8 cellular contexts compared by ENCODE assay signal in the genomic region with DNA sequence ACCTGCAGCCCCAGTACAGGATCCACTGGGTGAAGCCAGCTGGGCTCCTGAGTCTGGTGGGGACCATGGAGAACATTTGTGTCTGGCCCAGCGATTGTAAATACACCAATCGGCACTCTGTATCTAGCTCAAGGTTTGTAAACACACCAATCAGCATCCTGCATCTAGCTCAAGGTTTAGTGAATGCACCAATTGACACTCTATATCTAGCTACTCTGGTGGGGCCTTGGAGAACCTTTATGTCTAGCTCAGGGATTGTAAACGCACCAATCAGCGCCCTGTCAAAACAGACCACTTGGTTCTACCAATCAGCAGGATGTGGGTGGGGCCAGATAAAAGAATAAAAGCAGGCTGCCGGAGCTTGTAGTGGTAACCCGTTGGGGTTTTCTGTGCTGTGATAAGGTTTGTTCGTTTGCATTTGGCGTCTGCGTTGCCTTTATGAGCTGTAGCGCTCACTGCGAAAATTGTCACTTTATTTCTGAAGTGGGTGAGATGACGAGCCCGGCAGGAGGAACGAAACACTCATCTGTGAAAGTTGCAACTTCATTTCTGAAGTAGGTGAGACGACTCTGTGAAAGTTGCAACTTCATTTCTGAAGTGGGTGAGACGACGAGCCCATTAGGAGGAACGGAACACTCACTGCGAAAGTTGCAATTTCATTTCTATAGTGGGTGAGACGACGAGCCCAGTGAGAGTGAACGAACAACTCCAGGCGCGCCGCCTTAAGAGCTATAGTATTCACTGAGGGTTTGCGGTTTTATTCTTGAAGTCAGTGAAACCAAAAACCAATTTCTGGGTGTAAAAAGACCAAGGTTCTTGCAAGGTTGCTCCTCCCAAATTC. TPM values are rescaled to one million over a fixed set of nuclear protein-coding genes. Genes with fewer than 3 reads are reported as not detected.
DNase-seq lines count a peak whose midpoint lies in the region; ATAC-seq and TF ChIP-seq lines count a peak whose summit lies in the region.

No MANE protein-coding gene starts in this region.

- no peaks in the 10 kb centered on the region for H3K9me2 ChIP-seq in Loucy (replicated peaks; ENCODE audit: low read depth, low read length)

- H3K36me3 Mint-ChIP-seq in activated T-cell treated with anti-CD3 and anti-CD28 coated beads, Interleukin-2, amount 50 U/mL, for 24 hours (ENCODE audit: low read depth), result peaks cover 42% of the 10 kb centered on the region

- H3K4me3 Mint-ChIP-seq in activated T-cell treated with anti-CD3 and anti-CD28 coated beads, Interleukin-2, amount 50 U/mL, for 24 hours, result peak overlapping the region; percentile 44

- peak overlapping the region; percentile 11 for H3K9ac ChIP-seq in Loucy (ENCODE audit: low read depth, low read length, poor library complexity, severe bottlenecking)

- H3K4me3 ChIP-seq in GM06990 (replicated peaks; ENCODE audit: low read depth, low read length) (no peak overlapping the region), Loucy (ENCODE audit: low read length, poor library complexity, severe bottlenecking) (peak overlapping the region; percentile 50), osteoblast (ENCODE audit: insufficient read depth, low read length) (no peak overlapping the region)

- H3K36me3 ChIP-seq in GM06990 (ENCODE audit: control insufficient read depth, insufficient read depth, low read length) (no peaks in the 10 kb centered on the region), Loucy (ENCODE audit: insufficient read depth, low read length) (no peaks in the 10 kb centered on the region), osteoblast (ENCODE audit: insufficient read depth, low read length) (no peaks in the 10 kb centered on the region)

- H3K27ac ChIP-seq in osteoblast (ENCODE audit: low read depth, low read length), result no peak overlapping the region

- no peak overlapping the region for H2AFZ ChIP-seq in Loucy (ENCODE audit: low read length)
- no peak overlapping the region for H2AFZ ChIP-seq in osteoblast (ENCODE audit: low read length)

- peaks cover 19% of the 10 kb centered on the region for H3K9me3 Mint-ChIP-seq in activated T-cell treated with anti-CD3 and anti-CD28 coated beads, Interleukin-2, amount 50 U/mL, for 24 hours

- no peak for TF ChIP-seq CTCF in GM06990 (IDR thresholded peaks at IDR 0.05; ENCODE audit: insufficient read depth, low read length, poor library complexity, severe bottlenecking)
- TF ChIP-seq CTCF in Loucy (conservative IDR thresholded peaks at IDR 0.05; ENCODE audit: low read length), result no peak
- TF ChIP-seq CTCF in osteoblast (IDR thresholded peaks at IDR 0.05; ENCODE audit: extremely low read depth, low read depth, low read length), result no peak

- H3K27me3 ChIP-seq in GM06990 (replicated peaks; ENCODE audit: control insufficient read depth, insufficient read depth, low read length) (no peaks in the 10 kb centered on the region; the same call in 1 of the 2 replicates), Loucy (ENCODE audit: insufficient read depth, low read length, poor library complexity, severe bottlenecking) (no peaks in the 10 kb centered on the region), osteoblast (ENCODE audit: insufficient read depth, low read length) (no peaks in the 10 kb centered on the region)

- no peaks in the 10 kb centered on the region for H3K9me3 ChIP-seq in Loucy (ENCODE audit: insufficient read depth, low read depth, low read length)
- no peaks in the 10 kb centered on the region for H3K9me3 ChIP-seq in osteoblast (ENCODE audit: low read depth, low read length)

- peak overlapping the region; percentile 47 for H3K4me2 ChIP-seq in Loucy (ENCODE audit: low read depth, low read length, poor library complexity, severe bottlenecking)
- no peak overlapping the region for H3K4me2 ChIP-seq in osteoblast (ENCODE audit: insufficient read depth, low read length)

- H3K27ac Mint-ChIP-seq in activated T-cell treated with anti-CD3 and anti-CD28 coated beads, Interleukin-2, amount 50 U/mL, for 24 hours, result peak overlapping the region; percentile 96

- H3K79me2 ChIP-seq in Loucy (ENCODE audit: insufficient read depth, low read length), result no peaks in the 10 kb centered on the region
- H3K79me2 ChIP-seq in osteoblast (ENCODE audit: insufficient read depth, low read length), result no peaks in the 10 kb centered on the region

- peak; percentile 72 for ATAC-seq in GM21529 (IDR thresholded peaks at IDR 0.05; ENCODE audit: unreplicated experiment)

- H3K4me1 ChIP-seq in Loucy (ENCODE audit: insufficient read depth, low read length, poor library complexity, severe bottlenecking) (peaks cover 40% of the 10 kb centered on the region), osteoblast (ENCODE audit: insufficient read depth, low read length) (no peaks in the 10 kb centered on the region)

- DNase-seq in GM06990 (ENCODE audit: extremely low read depth, insufficient read length), result peak; percentile 88
- peak; percentile 75 for DNase-seq in activated T-cell treated with anti-CD3 and anti-CD28 coated beads, Interleukin-2, amount 50 U/mL, for 24 hours
- peak; percentile 66 for DNase-seq in osteoblast (ENCODE audit: insufficient read length, low spot score, missing footprints)
- DNase-seq in NCI-H2196 treated with DMSO at 0.1 percent for 48 hours (lab: John Stamatoyannopoulos, UW; ENCODE audit: unreplicated experiment), result no peak
- no peak for DNase-seq in retina
- no peak for DNase-seq in AG08396 (ENCODE audit: low spot score)

- H4K20me1 ChIP-seq in Loucy (ENCODE audit: insufficient read depth, low read length, poor library complexity, severe bottlenecking) (no peaks in the 10 kb centered on the region), osteoblast (ENCODE audit: insufficient read depth, low read length) (no peaks in the 10 kb centered on the region)

- H3F3A ChIP-seq in Loucy (ENCODE audit: low read depth), result peaks cover 12% of the 10 kb centered on the region; the same call in 1 of the 2 replicates

- peaks cover 71% of the 10 kb centered on the region for H3K4me1 Mint-ChIP-seq in activated T-cell treated with anti-CD3 and anti-CD28 coated beads, Interleukin-2, amount 50 U/mL, for 24 hours (ENCODE audit: low read depth)

- no peaks in the 10 kb centered on the region for H3K27me3 Mint-ChIP-seq in activated T-cell treated with anti-CD3 and anti-CD28 coated beads, Interleukin-2, amount 50 U/mL, for 24 hours

RNA-seq across cellular contexts. Expression of a gene that starts 31.1 kb away (rescaled TPM):
- total RNA-seq in osteoblast, result 80.7 and 83.2 TPM in 2 replicates

RNA-seq across cellular contexts. Expression of a gene that starts 37.1 kb away (rescaled TPM):
- 4.4 and 6.2 TPM in 2 replicates for total RNA-seq in osteoblast

RNA-seq across cellular contexts. Expression of a gene that starts 59.5 kb away (rescaled TPM):
- 19.7 and 45.2 TPM in 2 replicates for total RNA-seq in osteoblast

Comparison
In these comparisons a context has a peak if more than half of its experiments do, and no peak if none do; other contexts are left out.
1. DNase-seq: peak in GM06990 (single experiment), activated T-cell treated with anti-CD3 and anti-CD28 coated beads, Interleukin-2, amount 50 U/mL, for 24 hours (single experiment) and osteoblast (single experiment); none in NCI-H2196 treated with DMSO at 0.1 percent for 48 hours (single experiment), retina (single experiment) and AG08396 (single experiment).